ENCODE assay signal across 1 cellular context in genomic region chr15:42955518-42955917, GRCh38.
TF ChIP-seq lines count a peak whose summit lies in the region.

No MANE protein-coding gene starts in this region.

TF ChIP-seq in HepG2, 621 proteins besides CTCF, POLR2A, EP300 and RAD21 (continued from another document):
- no peak for TF ChIP-seq SMAD3 (CRISPR knock-in tag; IDR thresholded peaks at IDR 0.05)
- no peak for TF ChIP-seq RBM22 (optimal IDR thresholded peaks at IDR 0.05; ENCODE audit: low read length)
- no peak for TF ChIP-seq SRSF4 (IDR thresholded peaks at IDR 0.05; ENCODE audit: low read depth, low read length, poor library complexity, severe bottlenecking)
- TF ChIP-seq MAFK (conservative IDR thresholded peaks at IDR 0.05 in 1 of 2, IDR thresholded peaks at IDR 0.05 in 1 of 2; ENCODE audit: low read length in 2 of 2), result peak; percentile 59 to 76; a peak in 3 of 4 replicates
- TF ChIP-seq ZNF672 (CRISPR knock-in tag; IDR thresholded peaks at IDR 0.05), result no peak
TF ChIP-seq in HepG2: peak in this region for 2.
